Comparison of ENCODE assay signal across 10 cellular contexts in genomic region chr2:109637749-109638570, GRCh38. TPM values are rescaled to one million over a fixed set of nuclear protein-coding genes. Genes with fewer than 3 reads are reported as not detected.
DNase-seq lines count a peak whose midpoint lies in the region; ATAC-seq and TF ChIP-seq lines count a peak whose summit lies in the region.
"Had no signal": no experiment of that assay in that cellular context is flagged by ENCODE, and none has a peak within 500 bp of the region (broad histone marks: within the 10 kb centered on the region; RNA-seq: fewer than 3 reads in every experiment).

No MANE protein-coding gene starts in this region.

- ATAC-seq in GM19463 (IDR thresholded peaks at IDR 0.05; ENCODE audit: unreplicated experiment) (peak; percentile 74), HG03432 (IDR thresholded peaks at IDR 0.05; ENCODE audit: unreplicated experiment) (peak; percentile 83)

- H3K27ac ChIP-seq in coronary artery, result peak overlapping the region in 1 of 2 donors; percentile 3

- peak; percentile 19 for DNase-seq in COLO668 (lab: John Stamatoyannopoulos, UW; ENCODE audit: unreplicated experiment)
- peak; percentile 78 for DNase-seq in choroid plexus epithelial cell (ENCODE audit: low read depth)
- no peak for DNase-seq in coronary artery (ENCODE audit: low spot score)
- no peak for DNase-seq in NCI-H2107 treated with DMSO at 0.1 percent for 48 hours (lab: John Stamatoyannopoulos, UW; ENCODE audit: unreplicated experiment)
- DNase-seq in NCI-H1105 treated with DMSO at 0.1 percent for 48 hours (lab: John Stamatoyannopoulos, UW), result no peak
- no peak for DNase-seq in cardiac septum (ENCODE audit: low spot score)
- DNase-seq: activated CD4-positive, alpha-beta T cell treated with anti-CD3 and anti-CD28 coated beads for 1 hour; heart right ventricle had no signal

- TF ChIP-seq CTCF in choroid plexus epithelial cell (conservative IDR thresholded peaks at IDR 0.05; ENCODE audit: low read depth, low read length) (no peak), coronary artery (IDR thresholded peaks at IDR 0.05) (no peak)

- H3K4me3 ChIP-seq in choroid plexus epithelial cell (ENCODE audit: low read depth, low read length) (no peak overlapping the region), coronary artery (no peak overlapping the region)
- H3K4me3 ChIP-seq: heart right ventricle had no signal

- intact Hi-C loops in cardiac septum (cut with DNase I), result no loop called here

RNA-seq across cellular contexts. Expression of gene SOWAHC, which starts 23.8 kb away (rescaled TPM):
- total RNA-seq in cardiac septum, result 2.4 TPM

RNA-seq across cellular contexts. Expression of gene SEPTIN10, which starts 24.2 kb away (rescaled TPM):
- total RNA-seq in cardiac septum, result 57.4 TPM

Comparison
In these comparisons a context has a peak if more than half of its experiments do, and no peak if none do; other contexts are left out.
1. DNase-seq: peak in COLO668 (single experiment) and choroid plexus epithelial cell (single experiment); none in coronary artery (single experiment), NCI-H2107 treated with DMSO at 0.1 percent for 48 hours (single experiment), NCI-H1105 treated with DMSO at 0.1 percent for 48 hours (single experiment) and cardiac septum (single experiment).